ENCODE assay signal across 13 cellular contexts in the genomic region with DNA sequence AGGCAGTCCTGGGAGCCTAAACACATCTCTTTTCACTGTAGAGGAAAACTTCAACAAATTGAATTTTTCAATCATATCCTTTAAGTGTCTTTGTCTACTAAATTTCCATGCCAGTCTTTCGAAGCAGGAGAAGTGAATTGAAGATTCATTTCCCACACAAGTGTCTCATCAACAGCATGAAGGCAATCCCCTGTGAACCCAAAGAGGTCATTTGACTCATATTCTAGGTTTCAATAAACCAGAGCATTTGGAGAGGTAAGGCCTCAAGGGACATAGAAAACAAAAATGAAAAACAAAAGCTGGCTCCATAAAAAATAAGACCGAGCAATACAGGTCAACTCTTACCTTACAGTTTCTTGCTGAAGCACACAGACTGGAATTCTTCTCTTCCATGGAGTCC.
DNase-seq lines count a peak whose midpoint lies in the region; ATAC-seq, FAIRE-seq and TF ChIP-seq lines count a peak whose summit lies in the region.
"Had no signal": no experiment of that assay in that cellular context is flagged by ENCODE, and none has a peak within 500 bp of the region (broad histone marks: within the 10 kb centered on the region; RNA-seq: fewer than 3 reads in every experiment).

No MANE protein-coding gene starts in this region.

- CTCF ChIA-PET in GM12878 (lab: Yijun Ruan, JAX) (interaction anchor here (0.9 to 3.5 kb wide), 7 partner anchors 12 to 409 kb away, joined by 3 to 23 read pairs (median 3); no protein-coding TSS in a partner anchor), Calu3 (lab: Charles Lee) (no interaction called here)

- peak overlapping the region; percentile 68 for H3K27ac Mint-ChIP-seq in activated CD4-positive, alpha-beta T cell treated with anti-CD3 and anti-CD28 coated beads, Interleukin-2, amount 10 ng/mL, durations not matched to agents 24 days and 14 days
- no peak overlapping the region for H3K27ac Mint-ChIP-seq in Calu3 (ENCODE audit: unreplicated experiment)

- TF ChIP-seq RAD21 in GM12878 (IDR thresholded peaks at IDR 0.05; ENCODE audit: insufficient read depth, low read depth, low read length): no peak

- no peak for TF ChIP-seq CTCF in GM12878 (IDR thresholded peaks at IDR 0.05 in 2 of 3, conservative IDR thresholded peaks at IDR 0.05 in 1 of 3; ENCODE audit: control insufficient read depth in 2 of 3, extremely low read depth in 1 of 3, insufficient read depth in 1 of 3, low read depth in 3 of 3, low read length in 3 of 3)
- no peak for TF ChIP-seq CTCF in Calu3 (IDR thresholded peaks at IDR 0.05; ENCODE audit: unreplicated experiment)

- peak overlapping the region; percentile 54 for H3K27ac ChIP-seq in GM12878 (ENCODE audit: control insufficient read depth, insufficient read depth)
- H3K27ac ChIP-seq: A549, epithelial cell of prostate had no signal

- H3K4me1 ChIP-seq in GM12878 (ENCODE audit: control insufficient read depth, insufficient read depth, low read length): peaks cover 21% of the 10 kb centered on the region
- H3K4me1 ChIP-seq: A549 had no signal

- no peak overlapping the region for H3K4me3 Mint-ChIP-seq in activated CD4-positive, alpha-beta T cell treated with anti-CD3 and anti-CD28 coated beads, Interleukin-2, amount 10 ng/mL, durations not matched to agents 24 days and 14 days
- H3K4me3 Mint-ChIP-seq in Calu3 (ENCODE audit: low read depth, unreplicated experiment): no peak overlapping the region

- intact Hi-C loops in activated CD4-positive, alpha-beta T cell treated with anti-CD3 and anti-CD28 coated beads, Interleukin-2, amount 10 ng/mL, durations not matched to agents 24 days and 14 days (cut with micrococcal nuclease): loop anchor here (2.0 kb wide), 2 partner anchors 20 to 36 kb away; no protein-coding TSS in a partner anchor
- intact Hi-C loops in GM12878 (cut with micrococcal nuclease; ENCODE audit: unreplicated experiment): loop anchor here (1.0 to 5.0 kb wide), 3 partner anchors 13 to 95 kb away; a partner anchor contains a TSS
- intact Hi-C loops in Calu3 (cut with micrococcal nuclease; ENCODE audit: unreplicated experiment): no loop called here

- H3K9me3 Mint-ChIP-seq in activated CD4-positive, alpha-beta T cell treated with anti-CD3 and anti-CD28 coated beads, Interleukin-2, amount 10 ng/mL, durations not matched to agents 24 days and 14 days: peaks cover 7% of the 10 kb centered on the region
- no peaks in the 10 kb centered on the region for H3K9me3 Mint-ChIP-seq in Calu3 (ENCODE audit: low read depth, unreplicated experiment)

- in situ Hi-C loops in GM12878 (cut with MboI): no loop called here

- no peaks in the 10 kb centered on the region for H3K27me3 Mint-ChIP-seq in activated CD4-positive, alpha-beta T cell treated with anti-CD3 and anti-CD28 coated beads, Interleukin-2, amount 10 ng/mL, durations not matched to agents 24 days and 14 days
- H3K27me3 Mint-ChIP-seq in Calu3 (ENCODE audit: unreplicated experiment): no peaks in the 10 kb centered on the region

- POLR2A ChIA-PET in GM12878 (lab: Charles Lee): interaction anchor here (1.1 to 5.3 kb wide), 6 partner anchors 10 to 103 kb away, joined by 4 to 33 read pairs (median 14); no protein-coding TSS in a partner anchor

- no peak for DNase-seq in activated CD4-positive, alpha-beta T cell treated with anti-CD3 and anti-CD28 coated beads, Interleukin-2, amount 10 ng/mL, durations not matched to agents 24 days and 14 days
- DNase-seq in activated CD4-positive, alpha-beta T cell treated with anti-CD3 and anti-CD28 coated beads, Interleukin-2, amount 50 U/mL, for 48 hours: no peak
- DNase-seq in GM12878 (ENCODE audit: low read depth, low spot score): peak; percentile 73
- DNase-seq in cortex of kidney (lab: John Stamatoyannopoulos, UW): no peak
- DNase-seq in Calu3: no peak
- DNase-seq in DMS 273 treated with DMSO at 0.1 percent for 48 hours (lab: John Stamatoyannopoulos, UW): no peak
- DNase-seq: activated T-cell treated with anti-CD3 and anti-CD28 coated beads, Interleukin-2, amount 50 U/mL, for 48 hours; midbrain; stimulated activated CD4-positive, alpha-beta T cell treated with anti-CD3 and anti-CD28 coated beads, Interleukin-4, amount 100 ng/mL, for 24 hours had no signal

- TF ChIP-seq EP300 in GM12878 (IDR thresholded peaks at IDR 0.05; ENCODE audit: borderline replicate concordance in 1 of 2, control insufficient read depth in 1 of 2, low read depth in 2 of 2, low read length in 2 of 2): peak; percentile 43 to 86; a peak in 2 of 4 replicates

- SMC1A ChIA-PET in GM12878 (lab: Charles Lee; ENCODE audit: uncharacterized antibody, unreplicated experiment): interaction anchor here (0.6 to 10.0 kb wide), 15 partner anchors 12 to 604 kb away, joined by 3 to 149 read pairs (median 4); no protein-coding TSS in a partner anchor

- peak overlapping the region; percentile 66 for H2AFZ ChIP-seq in GM12878 (ENCODE audit: control insufficient read depth, low read depth, low read length)

- no peaks in the 10 kb centered on the region for H3K27me3 ChIP-seq in GM12878 (replicated peaks in 1 of 2; ENCODE audit: control insufficient read depth in 2 of 2, insufficient read depth in 2 of 2, low read length in 1 of 2)

- H3K4me1 Mint-ChIP-seq in activated CD4-positive, alpha-beta T cell treated with anti-CD3 and anti-CD28 coated beads, Interleukin-2, amount 10 ng/mL, durations not matched to agents 24 days and 14 days: peaks cover 11% of the 10 kb centered on the region
- no peaks in the 10 kb centered on the region for H3K4me1 Mint-ChIP-seq in Calu3 (ENCODE audit: low read depth, unreplicated experiment)

- H3K4me3 ChIP-seq in GM12878: no peak overlapping the region
- H3K4me3 ChIP-seq: A549 had no signal

- ATAC-seq in GM21447 (IDR thresholded peaks at IDR 0.05; ENCODE audit: unreplicated experiment) (peak; percentile 82), HG03066 (IDR thresholded peaks at IDR 0.05; ENCODE audit: low read depth, unreplicated experiment) (peak; percentile 61), GM12878 (peak; percentile 82)
- ATAC-seq: A549 had no signal

- H3K79me2 ChIP-seq in GM12878 (ENCODE audit: control insufficient read depth, insufficient read depth, low read length): no peaks in the 10 kb centered on the region

- WGBS in GM12878 (ENCODE audit: insufficient coverage, insufficient replicate concordance, low lambda C conversion rate, missing lambda C conversion rate): 3% methylated on average over 2 of the region's 2 CpGs

- RAD21 ChIA-PET in GM12878 (lab: Charles Lee; ENCODE audit: unreplicated experiment): interaction anchor here (0.8 to 5.2 kb wide), 9 partner anchors 12 to 375 kb away, joined by 3 to 112 read pairs (median 5); no protein-coding TSS in a partner anchor

- H4K20me1 ChIP-seq in GM12878 (ENCODE audit: control insufficient read depth, insufficient read depth): no peaks in the 10 kb centered on the region

- H3K4me2 ChIP-seq in GM12878 (ENCODE audit: control insufficient read depth, insufficient read depth): 0 out of 2 replicates have a peak overlapping the region, but pooled peaks have one; percentile 40
- H3K4me2 ChIP-seq: A549 had no signal

- no peaks in the 10 kb centered on the region for H3K36me3 ChIP-seq in GM12878 (ENCODE audit: control insufficient read depth in 2 of 2, insufficient read depth in 2 of 2, low read length in 1 of 2)

- H3K36me3 Mint-ChIP-seq in activated CD4-positive, alpha-beta T cell treated with anti-CD3 and anti-CD28 coated beads, Interleukin-2, amount 10 ng/mL, durations not matched to agents 24 days and 14 days (ENCODE audit: low read depth): no peaks in the 10 kb centered on the region
- no peaks in the 10 kb centered on the region for H3K36me3 Mint-ChIP-seq in Calu3 (ENCODE audit: insufficient read depth, unreplicated experiment)

- TF ChIP-seq POLR2A in GM12878 (IDR thresholded peaks at IDR 0.05; ENCODE audit: low read depth, low read length): no peak

- BruUV-seq in GM12878 (replicated peaks; lab: Mats Ljungman, UMichigan) (no TSS peak), Calu3 (replicated peaks; lab: Mats Ljungman, UMichigan) (no TSS peak)

- H3K9ac ChIP-seq in GM12878 (ENCODE audit: control insufficient read depth, insufficient read depth, low read length): no peak overlapping the region

- FAIRE-seq in GM12878 (lab: Jason Lieb, UNC): peak; percentile 80
- FAIRE-seq: A549 had no signal

- H3K9me3 ChIP-seq in GM12878 (replicated peaks; ENCODE audit: control insufficient read depth, insufficient read depth, low read length): no peaks in the 10 kb centered on the region
- H3K9me3 ChIP-seq: A549 had no signal

TF ChIP-seq in GM12878, 131 proteins besides CTCF, POLR2A, EP300 and RAD21 (continues in another document):
- TF ChIP-seq ETV6 (conservative IDR thresholded peaks at IDR 0.05 in 1 of 2, IDR thresholded peaks at IDR 0.05 in 1 of 2; ENCODE audit: borderline replicate concordance in 1 of 2, low read depth in 1 of 2): peak in 1 of 2 experiments; percentile 53; a peak in 1 of 4 replicates
- TF ChIP-seq BRCA1 (IDR thresholded peaks at IDR 0.05; ENCODE audit: low read depth, low read length): no peak
- TF ChIP-seq, protein P1, sequence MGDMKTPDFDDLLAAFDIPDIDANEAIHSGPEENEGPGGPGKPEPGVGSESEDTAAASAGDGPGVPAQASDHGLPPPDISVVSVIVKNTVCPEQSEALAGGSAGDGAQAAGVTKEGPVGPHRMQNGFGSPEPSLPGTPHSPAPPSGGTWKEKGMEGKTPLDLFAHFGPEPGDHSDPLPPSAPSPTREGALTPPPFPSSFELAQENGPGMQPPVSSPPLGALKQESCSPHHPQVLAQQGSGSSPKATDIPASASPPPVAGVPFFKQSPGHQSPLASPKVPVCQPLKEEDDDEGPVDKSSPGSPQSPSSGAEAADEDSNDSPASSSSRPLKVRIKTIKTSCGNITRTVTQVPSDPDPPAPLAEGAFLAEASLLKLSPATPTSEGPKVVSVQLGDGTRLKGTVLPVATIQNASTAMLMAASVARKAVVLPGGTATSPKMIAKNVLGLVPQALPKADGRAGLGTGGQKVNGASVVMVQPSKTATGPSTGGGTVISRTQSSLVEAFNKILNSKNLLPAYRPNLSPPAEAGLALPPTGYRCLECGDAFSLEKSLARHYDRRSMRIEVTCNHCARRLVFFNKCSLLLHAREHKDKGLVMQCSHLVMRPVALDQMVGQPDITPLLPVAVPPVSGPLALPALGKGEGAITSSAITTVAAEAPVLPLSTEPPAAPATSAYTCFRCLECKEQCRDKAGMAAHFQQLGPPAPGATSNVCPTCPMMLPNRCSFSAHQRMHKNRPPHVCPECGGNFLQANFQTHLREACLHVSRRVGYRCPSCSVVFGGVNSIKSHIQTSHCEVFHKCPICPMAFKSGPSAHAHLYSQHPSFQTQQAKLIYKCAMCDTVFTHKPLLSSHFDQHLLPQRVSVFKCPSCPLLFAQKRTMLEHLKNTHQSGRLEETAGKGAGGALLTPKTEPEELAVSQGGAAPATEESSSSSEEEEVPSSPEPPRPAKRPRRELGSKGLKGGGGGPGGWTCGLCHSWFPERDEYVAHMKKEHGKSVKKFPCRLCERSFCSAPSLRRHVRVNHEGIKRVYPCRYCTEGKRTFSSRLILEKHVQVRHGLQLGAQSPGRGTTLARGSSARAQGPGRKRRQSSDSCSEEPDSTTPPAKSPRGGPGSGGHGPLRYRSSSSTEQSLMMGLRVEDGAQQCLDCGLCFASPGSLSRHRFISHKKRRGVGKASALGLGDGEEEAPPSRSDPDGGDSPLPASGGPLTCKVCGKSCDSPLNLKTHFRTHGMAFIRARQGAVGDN (IDR thresholded peaks at IDR 0.05): peak; percentile 89
- no peak for TF ChIP-seq BMI1 (IDR thresholded peaks at IDR 0.05; ENCODE audit: borderline replicate concordance)
